ENCODE assay signal across 24 cellular contexts in genomic region chr3:179673522-179673921, GRCh38. TPM values are rescaled to one million over a fixed set of nuclear protein-coding genes. Genes with fewer than 3 reads are reported as not detected.
DNase-seq lines count a peak whose midpoint lies in the region; ATAC-seq and TF ChIP-seq lines count a peak whose summit lies in the region.
"Had no signal": no experiment of that assay in that cellular context is flagged by ENCODE, and none has a peak within 500 bp of the region (broad histone marks: within the 10 kb centered on the region; RNA-seq: fewer than 3 reads in every experiment).

No MANE protein-coding gene starts in this region.

- no peak overlapping the region for H2AK5ac ChIP-seq in neuronal stem cell (ENCODE audit: low read depth, low read length)

- no peak overlapping the region for H4K8ac ChIP-seq in neuronal stem cell (ENCODE audit: low read depth, low read length)

- no peak overlapping the region for H3K4ac ChIP-seq in neuronal stem cell (ENCODE audit: low read length)

- in situ Hi-C loops in Panc1 (cut with HindIII; ENCODE audit: low pct_unique_long_range_greater_than_20kb, low sequenced_read_pairs), result no loop called here

- DNase-seq in Panc1 (ENCODE audit: low read depth, low spot score) (no peak), left ventricle myocardium inferior (no peak), neuronal stem cell (ENCODE audit: low spot score) (no peak), BE2C (no peak)
- DNase-seq: ACHN; activated CD4-positive, alpha-beta T cell treated with anti-CD3 and anti-CD28 coated beads, Interleukin-2, amount 10 ng/mL, durations not matched to agents 7 days and 5 days; activated CD8-positive, alpha-beta memory T cell treated with anti-CD3 and anti-CD28 coated beads, Interleukin-2, amount 10 ng/mL, durations not matched to agents 7 days and 5 days; C1 segment of cervical spinal cord; foreskin melanocyte; KG1; MV-4-11; naive B cell; NCI-H187; NCI-H82; right lobe of liver; stimulated activated CD8-positive, alpha-beta memory T cell treated with anti-CD3 and anti-CD28 coated beads, Interleukin-4, amount 100 ng/mL, for 48 hours; T-helper 1 cell had no signal

- intact Hi-C loops in Panc1 (cut with micrococcal nuclease; ENCODE audit: unreplicated experiment) (no loop called here), left ventricle myocardium inferior (cut with micrococcal nuclease) (no loop called here)

- peaks cover 9% of the 10 kb centered on the region for H3K79me1 ChIP-seq in neuronal stem cell (ENCODE audit: low read depth, low read length)

- no peaks in the 10 kb centered on the region for H3K9me3 ChIP-seq in Panc1 (ENCODE audit: control insufficient read depth, insufficient read depth, low read depth, low read length)
- no peaks in the 10 kb centered on the region for H3K9me3 ChIP-seq in left ventricle myocardium inferior (replicated peaks)
- peaks cover 0 to 6% of the 10 kb centered on the region in 2 donors for H3K9me3 ChIP-seq in neuronal stem cell (replicated peaks in 1 of 2; ENCODE audit: control insufficient read depth in 2 of 2, insufficient read depth in 1 of 2, low read depth in 1 of 2, low read length in 2 of 2)
- no peaks in the 10 kb centered on the region for H3K9me3 ChIP-seq in BE2C
- H3K9me3 ChIP-seq: right lobe of liver, vagina had no signal

- H2AFZ ChIP-seq in neuronal stem cell (ENCODE audit: low read length), result no peak overlapping the region

- H4K91ac ChIP-seq in neuronal stem cell (ENCODE audit: low read depth, low read length, poor library complexity), result no peak overlapping the region

- no TSS peak for BruUV-seq in Panc1 (replicated peaks; lab: Mats Ljungman, UMichigan)

- WGBS in neuronal stem cell (ENCODE audit: extremely low coverage in 2 of 2, insufficient read length in 2 of 2, insufficient replicate concordance in 1 of 2), 2 donors, result no CpG with 5 or more reads among the region's 8 CpGs

- TF ChIP-seq CTCF in C4-2B (conservative IDR thresholded peaks at IDR 0.05) (no peak), Panc1 (IDR thresholded peaks at IDR 0.05) (no peak), left ventricle myocardium inferior (IDR thresholded peaks at IDR 0.05; ENCODE audit: borderline replicate concordance) (no peak), BE2C (IDR thresholded peaks at IDR 0.05; ENCODE audit: low read depth, low read length) (no peak)

- H3K4me1 ChIP-seq in Panc1 (ENCODE audit: control insufficient read depth, insufficient read depth, low read length) (peaks cover 11% of the 10 kb centered on the region), left ventricle myocardium inferior (peaks cover 63% of the 10 kb centered on the region), neuronal stem cell (ENCODE audit: control insufficient read depth in 2 of 2, insufficient read depth in 1 of 2, low read depth in 1 of 2, low read length in 2 of 2) (no peaks in the 10 kb centered on the region), BE2C (no peaks in the 10 kb centered on the region; the same call in 1 of the 2 replicates)
- H3K4me1 ChIP-seq: vagina had no signal

- H3K27me3 ChIP-seq in Panc1 (ENCODE audit: control insufficient read depth, insufficient read depth, low read length) (no peaks in the 10 kb centered on the region), left ventricle myocardium inferior (ENCODE audit: low read depth) (no peaks in the 10 kb centered on the region), neuronal stem cell (ENCODE audit: control insufficient read depth in 3 of 3, insufficient read depth in 3 of 3, low read depth in 1 of 3, low read length in 3 of 3) (no peaks in the 10 kb centered on the region), BE2C (no peaks in the 10 kb centered on the region)
- H3K27me3 ChIP-seq: right lobe of liver, vagina had no signal

- H2BK12ac ChIP-seq in neuronal stem cell (ENCODE audit: low read length), result no peak overlapping the region

- 0 out of 2 replicates have a peak, but pooled peaks have one; percentile 21 for ATAC-seq in Panc1
- no peak for ATAC-seq in GM18517 (IDR thresholded peaks at IDR 0.05; ENCODE audit: unreplicated experiment)
- no peak for ATAC-seq in GM21723 (IDR thresholded peaks at IDR 0.05; ENCODE audit: unreplicated experiment)
- ATAC-seq in GM18909 (IDR thresholded peaks at IDR 0.05; ENCODE audit: poor library complexity, unreplicated experiment), result no peak
- ATAC-seq: activated CD8-positive, alpha-beta memory T cell treated with anti-CD3 and anti-CD28 coated beads, Interleukin-2, amount 10 ng/mL, durations not matched to agents 7 days and 5 days; activated naive CD4-positive, alpha-beta T cell treated with anti-CD3 and anti-CD28 coated beads, Interleukin-2, amount 50 U/mL, for 72 hours had no signal

- peak overlapping the region; percentile 16 for H3K23ac ChIP-seq in neuronal stem cell (ENCODE audit: low read depth, low read length, poor library complexity)

- H2BK15ac ChIP-seq in neuronal stem cell (ENCODE audit: low read length), result no peak overlapping the region

- POLR2A ChIA-PET in Panc1 (lab: Charles Lee), result no interaction called here

- no peak overlapping the region for H3K18ac ChIP-seq in neuronal stem cell (ENCODE audit: low read length)

- no peak overlapping the region for H2BK120ac ChIP-seq in neuronal stem cell (ENCODE audit: low read depth, low read length)

- no peak overlapping the region for H3K9ac ChIP-seq in neuronal stem cell (ENCODE audit: low read depth, low read length, poor library complexity)

- H3K27ac ChIP-seq in C4-2B (peak overlapping the region; percentile 27; the same call in 1 of the 2 replicates), Panc1 (ENCODE audit: low read length) (no peak overlapping the region), left ventricle myocardium inferior (replicated peaks) (peak overlapping the region; percentile 58), neuronal stem cell (replicated peaks; ENCODE audit: low read length) (no peak overlapping the region)
- H3K27ac ChIP-seq: vagina had no signal

- CTCF ChIA-PET in Panc1 (lab: Charles Lee), result no interaction called here

- no peak overlapping the region for H3K4me2 ChIP-seq in neuronal stem cell (ENCODE audit: insufficient read depth, low read length, poor library complexity, severe bottlenecking)

- no peak overlapping the region for H3K4me3 ChIP-seq in Panc1 (ENCODE audit: low read depth in 2 of 2, low read length in 2 of 2)
- no peak overlapping the region for H3K4me3 ChIP-seq in left ventricle myocardium inferior
- no peak overlapping the region for H3K4me3 ChIP-seq in neuronal stem cell (ENCODE audit: low read length in 2 of 2)
- no peak overlapping the region for H3K4me3 ChIP-seq in BE2C (ENCODE audit: low read depth, low read length)
- H3K4me3 ChIP-seq: HAP-1, right lobe of liver, vagina had no signal

- H3K36me3 ChIP-seq in Panc1 (ENCODE audit: control insufficient read depth, insufficient read depth, low read length) (no peaks in the 10 kb centered on the region), left ventricle myocardium inferior (no peaks in the 10 kb centered on the region), neuronal stem cell (replicated peaks in 1 of 2; ENCODE audit: control insufficient read depth in 2 of 2, insufficient read depth in 2 of 2, low read length in 2 of 2) (peaks cover 0 to 4% of the 10 kb centered on the region in 2 donors), BE2C (no peaks in the 10 kb centered on the region; the same call in 1 of the 2 replicates)
- H3K36me3 ChIP-seq: HAP-1, right lobe of liver, vagina had no signal

- no peak overlapping the region for H2BK5ac ChIP-seq in neuronal stem cell (ENCODE audit: low read length)

- no peak overlapping the region for H3K14ac ChIP-seq in neuronal stem cell (ENCODE audit: low read length)

RNA-seq across cellular contexts. Expression of gene USP13, which starts 20.7 kb away (rescaled TPM):
- total RNA-seq in Panc1 (2021; ENCODE audit: unreplicated experiment) (27.8 TPM), left ventricle myocardium inferior (162 TPM)
- polyA plus RNA-seq in Panc1 (2012; ENCODE audit: insufficient read length), result 15.4 TPM
- polyA plus RNA-seq in neuronal stem cell (2013, experiment 1 of 2), result 11.9 TPM
- polyA plus RNA-seq in neuronal stem cell (2013, experiment 2 of 2), result 11.1 TPM
- 7.5 TPM for polyA plus RNA-seq in BE2C (2012; ENCODE audit: insufficient read depth, insufficient read length, low read depth)

Comparison
In these comparisons a context has a peak if more than half of its experiments do, and no peak if none do; other contexts are left out.
1. H3K27ac ChIP-seq: peak in C4-2B (single experiment) and left ventricle myocardium inferior (single experiment); none in Panc1 (single experiment) and neuronal stem cell (single experiment).